19 cellular contexts compared by ENCODE assay signal in the genomic region with DNA sequence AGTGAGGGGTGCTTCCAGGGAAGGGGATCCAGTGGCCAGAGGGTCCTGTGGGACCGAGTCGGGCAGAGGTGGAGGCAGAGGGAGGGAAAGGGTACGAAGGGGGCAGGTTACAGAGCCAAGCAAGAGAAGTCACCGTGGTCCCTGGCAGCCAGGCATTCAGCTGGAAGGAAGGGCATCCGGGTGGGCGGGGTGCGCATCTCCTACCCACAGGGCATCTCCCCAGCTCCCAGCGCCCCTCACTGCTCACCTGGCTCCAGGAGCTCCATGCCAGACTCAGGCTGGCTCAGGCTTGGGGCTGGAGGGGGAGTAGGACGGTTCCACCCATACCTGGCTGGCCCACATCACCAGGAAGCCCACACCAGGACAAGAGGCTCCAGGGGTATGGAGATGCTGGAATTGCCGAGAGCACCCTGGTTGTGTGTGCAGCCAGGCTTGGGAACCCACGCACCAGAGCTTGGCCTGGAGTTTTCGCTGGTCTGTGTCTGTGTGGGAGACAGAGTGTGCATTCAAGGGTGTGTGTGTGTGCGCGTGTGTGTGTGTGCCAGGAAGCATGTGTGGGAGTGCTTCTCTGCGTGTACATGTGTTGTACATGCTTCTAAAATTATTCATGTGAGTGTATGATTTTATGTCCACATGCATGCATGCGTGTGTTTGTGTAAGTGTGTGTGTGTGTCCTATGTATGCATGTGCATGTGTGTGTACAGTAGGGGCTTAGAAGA. TPM values are rescaled to one million over a fixed set of nuclear protein-coding genes. Genes with fewer than 3 reads are reported as not detected.
"Had no signal": no experiment of that assay in that cellular context is flagged by ENCODE, and none has a peak within 500 bp of the region (broad histone marks: within the 10 kb centered on the region; RNA-seq: fewer than 3 reads in every experiment).

No MANE protein-coding gene starts in this region.

RNA-seq across cellular contexts. Expression of gene TH, which starts 6.6 kb away (rescaled TPM):
- total RNA-seq: fibroblast of villous mesenchyme; kidney; left colon; left ventricle myocardium superior; mesenteric fat pad; mononuclear cell; naive thymus-derived CD4-positive, alpha-beta T cell; omental fat pad; skeletal muscle tissue; upper lobe of right lung had no signal
- polyA plus RNA-seq: immature natural killer cell; naive thymus-derived CD4-positive, alpha-beta T cell had no signal

RNA-seq across cellular contexts. Expression of gene INS, which starts 17.2 kb away (rescaled TPM):
- total RNA-seq: dorsolateral prefrontal cortex; esophagus mucosa; fibroblast of villous mesenchyme; gastroesophageal sphincter; kidney; left ventricle myocardium superior; lung microvascular endothelial cell; mononuclear cell; naive thymus-derived CD4-positive, alpha-beta T cell; omental fat pad; prostate gland; renal cortical epithelial cell; skeletal muscle tissue; temporal lobe; upper lobe of right lung; vagina had no signal
- polyA plus RNA-seq: immature natural killer cell; naive thymus-derived CD4-positive, alpha-beta T cell had no signal

RNA-seq across cellular contexts. Expression of gene IGF2, which starts 39.0 kb away (rescaled TPM):
- total RNA-seq: mononuclear cell had no signal
- polyA plus RNA-seq: immature natural killer cell; naive thymus-derived CD4-positive, alpha-beta T cell had no signal
